In the genomic region with DNA sequence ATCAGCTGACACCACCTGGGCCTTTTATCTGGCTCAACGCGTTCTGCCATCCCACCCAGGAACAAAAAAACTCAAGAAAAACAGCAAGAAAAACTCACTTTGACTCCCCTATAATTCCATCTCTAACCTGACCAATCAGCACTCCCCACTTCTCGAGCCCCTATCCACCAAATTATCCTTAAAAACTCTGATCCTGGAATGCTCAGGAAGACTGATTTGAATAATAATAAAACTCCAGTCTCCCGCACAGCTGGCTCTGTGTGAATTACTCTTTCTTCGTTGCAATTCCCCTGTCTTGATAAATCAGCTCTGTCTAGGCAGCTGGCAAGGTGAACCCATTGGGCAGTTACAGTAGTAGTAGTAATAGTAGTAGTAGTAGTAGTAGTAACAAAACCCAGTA, we compare ENCODE assay signal across 23 cellular contexts.
DNase-seq lines count a peak whose midpoint lies in the region; ATAC-seq, FAIRE-seq and TF ChIP-seq lines count a peak whose summit lies in the region.
"Had no signal": no experiment of that assay in that cellular context is flagged by ENCODE, and none has a peak within 500 bp of the region (broad histone marks: within the 10 kb centered on the region; RNA-seq: fewer than 3 reads in every experiment).

No MANE protein-coding gene starts in this region.

- H3K36me3 Mint-ChIP-seq in neural progenitor cell, result no peaks in the 10 kb centered on the region
- H3K36me3 Mint-ChIP-seq: CD4-positive, CD25-positive, alpha-beta regulatory T cell; CD8-positive, alpha-beta T cell had no signal

- H3K23ac ChIP-seq in H1 (ENCODE audit: insufficient read length), result no peak overlapping the region

- H3K4me1 Mint-ChIP-seq in neural progenitor cell, result peaks cover 15% of the 10 kb centered on the region

- POLR2A ChIA-PET in H1 (lab: Charles Lee; ENCODE audit: partially characterized antibody), result no interaction called here

- H3K27ac Mint-ChIP-seq in neural progenitor cell, result no peak overlapping the region
- H3K27ac Mint-ChIP-seq: B cell; CD4-positive, CD25-positive, alpha-beta regulatory T cell; CD8-positive, alpha-beta T cell had no signal

- no peak for TF ChIP-seq EP300 in H1 (IDR thresholded peaks at IDR 0.05; ENCODE audit: borderline replicate concordance in 1 of 2, low read depth in 2 of 2, low read length in 2 of 2)

- no peak overlapping the region for H3K9ac ChIP-seq in H1 (replicated peaks in 1 of 4; ENCODE audit: extremely low read depth in 1 of 4, low read depth in 3 of 4, low read length in 3 of 4)
- H3K9ac ChIP-seq in neural progenitor cell, result no peak overlapping the region
- H3K9ac ChIP-seq: BLaER1, GM23248 had no signal

- H4K8ac ChIP-seq in H1 (ENCODE audit: extremely low read depth, insufficient read depth, low read length), result no peak overlapping the region

- TF ChIP-seq CTCF in H1 (IDR thresholded peaks at IDR 0.05; ENCODE audit: control extremely low read depth in 1 of 3, insufficient read depth in 1 of 3, low read depth in 1 of 3, low read length in 3 of 3) (no peak), neural progenitor cell (IDR thresholded peaks at IDR 0.05) (no peak), foreskin fibroblast (IDR thresholded peaks at IDR 0.05; ENCODE audit: low read depth, low read length) (no peak)

- 11% methylated on average over 5 of the region's 5 CpGs; no CpG with 5 or more reads in 1 of the 2 experiments for WGBS in H1 (ENCODE audit: extremely low coverage in 1 of 2, insufficient coverage in 1 of 2, insufficient read length in 1 of 2, insufficient replicate concordance in 2 of 2, low coverage in 1 of 2, low lambda C conversion rate in 2 of 2, missing lambda C conversion rate in 1 of 2), 2 experiments

- H2BK12ac ChIP-seq in H1 (ENCODE audit: low read depth, low read length), result no peak overlapping the region

- H3K56ac ChIP-seq in H1 (replicated peaks; ENCODE audit: insufficient read length, low read depth, low read length), result no peak overlapping the region

- H4K20me1 ChIP-seq in H1 (replicated peaks in 1 of 2; ENCODE audit: control insufficient read depth in 1 of 2, insufficient read depth in 2 of 2, low read length in 2 of 2) (no peaks in the 10 kb centered on the region), neural progenitor cell (ENCODE audit: low read depth) (no peaks in the 10 kb centered on the region)
- H4K20me1 ChIP-seq: BLaER1 had no signal

- peak; percentile 17 for DNase-seq in ELF-1 (ENCODE audit: low read depth, low spot score)
- peak; percentile 34 to 40 for DNase-seq in HAP-1 (ENCODE audit: low spot score in 2 of 2)
- no peak for DNase-seq in H1 (ENCODE audit: low read depth in 1 of 2, low spot score in 2 of 2)
- peak; percentile 47 for DNase-seq in neural progenitor cell (ENCODE audit: low spot score)
- DNase-seq in foreskin fibroblast, result no peak
- DNase-seq: Caco-2; CD4-positive, CD25-positive, alpha-beta regulatory T cell; CD8-positive, alpha-beta T cell; DMS153; DND-41; GDM1; GM23248 had no signal

- no peaks in the 10 kb centered on the region for H3K27me3 Mint-ChIP-seq in neural progenitor cell (ENCODE audit: insufficient read depth, low read depth)
- H3K27me3 Mint-ChIP-seq: B cell; CD4-positive, CD25-positive, alpha-beta regulatory T cell had no signal

- H2AFZ ChIP-seq in H1 (ENCODE audit: low read length), result no peak overlapping the region
- peak overlapping the region; percentile 30 for H2AFZ ChIP-seq in neural progenitor cell (replicated peaks)
- H2AFZ ChIP-seq: GM23248 had no signal

- peak; percentile 78 for FAIRE-seq in H1 (lab: Jason Lieb, UNC)
- FAIRE-seq: A204.1, GM12878, H54 had no signal

- TF ChIP-seq RAD21 in H1 (IDR thresholded peaks at IDR 0.05 in 1 of 2, conservative IDR thresholded peaks at IDR 0.05 in 1 of 2; ENCODE audit: low read depth in 2 of 2, low read length in 2 of 2), result no peak

- ATAC-seq in GM18502 (IDR thresholded peaks at IDR 0.05; ENCODE audit: poor library complexity, unreplicated experiment) (no peak), GM21360 (IDR thresholded peaks at IDR 0.05; ENCODE audit: unreplicated experiment) (no peak)
- no peak for ATAC-seq in activated CD4-positive, CD25-positive, alpha-beta regulatory T cell treated with anti-CD3 and anti-CD28 coated beads, Interleukin-2, amount 50 U/mL, for 24 hours
- ATAC-seq: CD8-positive, alpha-beta T cell; GM12878; HCT116 had no signal

- H3K4me3 ChIP-seq in HAP-1 (no peak overlapping the region), H1 (ENCODE audit: extremely low read depth in 1 of 4, insufficient read depth in 2 of 4, low read depth in 3 of 4, low read length in 4 of 4) (no peak overlapping the region), neural progenitor cell (no peak overlapping the region), foreskin fibroblast (ENCODE audit: low read depth in 1 of 2, low read length in 2 of 2) (no peak overlapping the region)
- H3K4me3 ChIP-seq: BLaER1, GM12878, GM23248 had no signal

- no peak overlapping the region for H2AK5ac ChIP-seq in H1 (ENCODE audit: low read depth, low read length)

- H3K18ac ChIP-seq in H1 (ENCODE audit: extremely low read depth, low read length), result no peak overlapping the region

- H3K27me3 ChIP-seq in HAP-1 (ENCODE audit: low read depth) (no peaks in the 10 kb centered on the region), H1 (replicated peaks in 1 of 4; ENCODE audit: control insufficient read depth in 3 of 4, extremely low read depth in 1 of 4, insufficient read depth in 3 of 4, low read length in 3 of 4) (no peaks in the 10 kb centered on the region), neural progenitor cell (no peaks in the 10 kb centered on the region)

- H3K36me3 ChIP-seq in HAP-1 (replicated peaks), result no peaks in the 10 kb centered on the region
- H3K36me3 ChIP-seq in H1 (ENCODE audit: control insufficient read depth in 2 of 4, insufficient read depth in 4 of 4, low read length in 3 of 4), result no peaks in the 10 kb centered on the region
- H3K36me3 ChIP-seq in neural progenitor cell, result no peaks in the 10 kb centered on the region
- H3K36me3 ChIP-seq: BLaER1 had no signal

- no peak overlapping the region for H4K91ac ChIP-seq in H1 (replicated peaks; ENCODE audit: insufficient read length, low read length)

- H3K4ac ChIP-seq in H1 (replicated peaks; ENCODE audit: insufficient read length, low read depth, low read length), result no peak overlapping the region

- H4K5ac ChIP-seq in H1 (ENCODE audit: insufficient read length, low read depth, low read length), result no peak overlapping the region

- H3K14ac ChIP-seq in H1 (ENCODE audit: insufficient read length), result no peak overlapping the region

- in situ Hi-C loops in HAP-1 (cut with MboI; ENCODE audit: low sequenced_read_pairs), result no loop called here

- no peak overlapping the region for H2BK120ac ChIP-seq in H1 (replicated peaks; ENCODE audit: low read depth, low read length)

- H2BK15ac ChIP-seq in H1 (ENCODE audit: low read length), result no peak overlapping the region

- H3K23me2 ChIP-seq in H1 (ENCODE audit: low read depth, low read length), result no peaks in the 10 kb centered on the region

- no peaks in the 10 kb centered on the region for H3K9me3 ChIP-seq in HAP-1
- H3K9me3 ChIP-seq in H1 (ENCODE audit: insufficient read depth in 2 of 2, low read depth in 1 of 2, low read length in 1 of 2), result no peaks in the 10 kb centered on the region
- H3K9me3 ChIP-seq in neural progenitor cell (ENCODE audit: low read depth), result no peaks in the 10 kb centered on the region
- H3K9me3 ChIP-seq: BLaER1, Caco-2 had no signal

- no peaks in the 10 kb centered on the region for H3K9me3 Mint-ChIP-seq in neural progenitor cell
- H3K9me3 Mint-ChIP-seq: CD4-positive, CD25-positive, alpha-beta regulatory T cell; CD8-positive, alpha-beta T cell had no signal

- no peak overlapping the region for H3K4me3 Mint-ChIP-seq in neural progenitor cell
- H3K4me3 Mint-ChIP-seq: B cell; CD8-positive, alpha-beta T cell had no signal

- H3F3A ChIP-seq in neural progenitor cell (ENCODE audit: low read depth), result peaks cover 24% of the 10 kb centered on the region

- TF ChIP-seq POLR2A in H1 (IDR thresholded peaks at IDR 0.05; ENCODE audit: control extremely low read depth in 1 of 2, low read depth in 2 of 2, low read length in 2 of 2), result no peak

- no peak overlapping the region for H2BK20ac ChIP-seq in H1 (ENCODE audit: low read length)

- H3K4me2 ChIP-seq in H1 (ENCODE audit: insufficient read depth in 1 of 2, low read depth in 2 of 2, low read length in 2 of 2), result peak overlapping the region in 1 of 2 experiments; percentile 31; a peak in 1 of 4 replicates
- peak overlapping the region; percentile 25 for H3K4me2 ChIP-seq in neural progenitor cell
- H3K4me2 ChIP-seq: BLaER1 had no signal

- CTCF ChIA-PET in H1 (lab: Charles Lee; ENCODE audit: partially characterized antibody), result interaction anchor here (0.7 kb wide), 1 partner anchor 14 kb away, joined by 4 read pairs; no protein-coding TSS in a partner anchor

- no peaks in the 10 kb centered on the region for H3K79me1 ChIP-seq in H1 (ENCODE audit: low read depth, low read length)

- H3K79me2 ChIP-seq in H1 (ENCODE audit: control insufficient read depth in 1 of 2, insufficient read depth in 2 of 2, low read length in 2 of 2) (no peaks in the 10 kb centered on the region), neural progenitor cell (ENCODE audit: low read depth) (no peaks in the 10 kb centered on the region)

- H2BK5ac ChIP-seq in H1 (ENCODE audit: low read depth, low read length), result peak overlapping the region; percentile 16; the same call in 1 of the 2 replicates

- H3K27ac ChIP-seq in H1 (ENCODE audit: low read depth, low read length) (no peak overlapping the region), neural progenitor cell (peak overlapping the region; percentile 65)
- H3K27ac ChIP-seq: 22Rv1, BLaER1, C4-2B, GM23248 had no signal

- peaks cover 32% of the 10 kb centered on the region for H3K4me1 ChIP-seq in HAP-1
- peaks cover 0 to 14% (median 8%) of the 10 kb centered on the region in 4 experiments; a peak in 4 of 7 replicates for H3K4me1 ChIP-seq in H1 (replicated peaks in 1 of 4; ENCODE audit: control insufficient read depth in 3 of 4, insufficient read depth in 4 of 4, low read length in 3 of 4)
- H3K4me1 ChIP-seq in neural progenitor cell, result peaks cover 45% of the 10 kb centered on the region
- H3K4me1 ChIP-seq: BLaER1 had no signal

TF ChIP-seq in H1, 55 proteins besides CTCF, POLR2A, EP300 and RAD21:
- TF ChIP-seq SP2 (IDR thresholded peaks at IDR 0.05; ENCODE audit: low read length) (no peak), SIN3A (conservative IDR thresholded peaks at IDR 0.05 in 1 of 2, IDR thresholded peaks at IDR 0.05 in 1 of 2; ENCODE audit: low read depth in 1 of 2, low read length in 2 of 2) (no peak), SP4 (IDR thresholded peaks at IDR 0.05; ENCODE audit: low read length) (no peak), TEAD4 (IDR thresholded peaks at IDR 0.05; ENCODE audit: low read depth, low read length) (0 out of 2 replicates have a peak, but pooled peaks have one; percentile 13), KDM1A (IDR thresholded peaks at IDR 0.05; ENCODE audit: borderline replicate concordance, low read length) (no peak)

Comparison
In these comparisons a context has a peak if more than half of its experiments do, and no peak if none do; other contexts are left out.
1. DNase-seq: peak in ELF-1 (single experiment), HAP-1 (2 of 2) and neural progenitor cell (single experiment); none in H1 (0 of 2) and foreskin fibroblast (0 of 2).